8 cellular contexts compared by ENCODE assay signal in genomic region chr4:54099287-54099958, GRCh38. TPM values are rescaled to one million over a fixed set of nuclear protein-coding genes. Genes with fewer than 3 reads are reported as not detected.
DNase-seq lines count a peak whose midpoint lies in the region; ATAC-seq and TF ChIP-seq lines count a peak whose summit lies in the region.

No MANE protein-coding gene starts in this region.

- H2AFZ ChIP-seq in hepatocyte, result no peak overlapping the region

- no peaks in the 10 kb centered on the region for H3K36me3 Mint-ChIP-seq in activated CD4-positive, alpha-beta T cell treated with anti-CD3 and anti-CD28 coated beads for 36 hours (ENCODE audit: low read depth)

- peaks cover 83% of the 10 kb centered on the region for H3K27me3 Mint-ChIP-seq in activated CD4-positive, alpha-beta T cell treated with anti-CD3 and anti-CD28 coated beads for 36 hours
- H3K27me3 Mint-ChIP-seq in stimulated activated naive CD8-positive, alpha-beta T cell treated with anti-CD3 and anti-CD28 coated beads, Interleukin-15, amount 100 ng/mL, for 72 hours, result peaks cover 99% of the 10 kb centered on the region

- ATAC-seq in activated CD4-positive, alpha-beta T cell treated with anti-CD3 and anti-CD28 coated beads for 36 hours, result no peak
- peak; percentile 2 for ATAC-seq in stimulated activated naive CD8-positive, alpha-beta T cell treated with anti-CD3 and anti-CD28 coated beads, Interleukin-15, amount 100 ng/mL, for 72 hours
- ATAC-seq in HG02852 (IDR thresholded peaks at IDR 0.05; ENCODE audit: unreplicated experiment) (no peak), HG03095 (IDR thresholded peaks at IDR 0.05; ENCODE audit: unreplicated experiment) (no peak)

- H3K36me3 ChIP-seq in hepatocyte (replicated peaks; ENCODE audit: insufficient read depth, low read depth), result no peaks in the 10 kb centered on the region

- peak overlapping the region; percentile 38 for H3K4me3 Mint-ChIP-seq in activated CD4-positive, alpha-beta T cell treated with anti-CD3 and anti-CD28 coated beads for 36 hours
- peak overlapping the region; percentile 74 to 82 for H3K4me3 Mint-ChIP-seq in stimulated activated naive CD8-positive, alpha-beta T cell treated with anti-CD3 and anti-CD28 coated beads, Interleukin-15, amount 100 ng/mL, for 72 hours

- H3K9me3 ChIP-seq in hepatocyte (ENCODE audit: low read depth), result no peaks in the 10 kb centered on the region

- CTCF ChIA-PET in activated CD4-positive, alpha-beta T cell treated with anti-CD3 and anti-CD28 coated beads for 36 hours (lab: Charles Lee), result interaction anchor here (1.1 to 1.6 kb wide), 3 partner anchors 9 to 170 kb away, joined by 3 to 5 read pairs (median 4); no protein-coding TSS in a partner anchor

- H3K9me3 Mint-ChIP-seq in activated CD4-positive, alpha-beta T cell treated with anti-CD3 and anti-CD28 coated beads for 36 hours (ENCODE audit: low read depth), result no peaks in the 10 kb centered on the region
- H3K9me3 Mint-ChIP-seq in stimulated activated naive CD8-positive, alpha-beta T cell treated with anti-CD3 and anti-CD28 coated beads, Interleukin-15, amount 100 ng/mL, for 72 hours, result no peaks in the 10 kb centered on the region

- no peak overlapping the region for H3K27ac Mint-ChIP-seq in activated CD4-positive, alpha-beta T cell treated with anti-CD3 and anti-CD28 coated beads for 36 hours
- H3K27ac Mint-ChIP-seq in stimulated activated naive CD8-positive, alpha-beta T cell treated with anti-CD3 and anti-CD28 coated beads, Interleukin-15, amount 100 ng/mL, for 72 hours, result no peak overlapping the region

- H3K9me2 ChIP-seq in hepatocyte (replicated peaks; ENCODE audit: insufficient read depth), result no peaks in the 10 kb centered on the region

- WGBS in hepatocyte (ENCODE audit: low lambda C conversion rate, missing lambda C conversion rate), result under 1% methylated on average over 21 of the region's 26 CpGs

- peaks cover 18% of the 10 kb centered on the region for H3K4me1 ChIP-seq in hepatocyte (ENCODE audit: insufficient read depth)

- peaks cover 99% of the 10 kb centered on the region for H3K27me3 ChIP-seq in hepatocyte

- H3K4me3 ChIP-seq in WI38 (ENCODE audit: low read depth, low read length), result peak overlapping the region; percentile 54
- H3K4me3 ChIP-seq in hepatocyte, result no peak overlapping the region

- no peak overlapping the region for H3K27ac ChIP-seq in hepatocyte

- peak overlapping the region; percentile 89 for H3K4me2 ChIP-seq in hepatocyte

- no peaks in the 10 kb centered on the region for H4K20me1 ChIP-seq in hepatocyte (ENCODE audit: insufficient read depth, poor library complexity, severe bottlenecking)

- peaks cover 44% of the 10 kb centered on the region for H3K4me1 Mint-ChIP-seq in activated CD4-positive, alpha-beta T cell treated with anti-CD3 and anti-CD28 coated beads for 36 hours
- peaks cover 75% of the 10 kb centered on the region for H3K4me1 Mint-ChIP-seq in stimulated activated naive CD8-positive, alpha-beta T cell treated with anti-CD3 and anti-CD28 coated beads, Interleukin-15, amount 100 ng/mL, for 72 hours

- POLR2A ChIA-PET in activated CD4-positive, alpha-beta T cell treated with anti-CD3 and anti-CD28 coated beads for 36 hours (lab: Charles Lee), result interaction anchor here (0.6 kb wide), 1 partner anchor 182 kb away, joined by 3 read pairs; no protein-coding TSS in a partner anchor

- peak; percentile 24 for DNase-seq in activated CD4-positive, alpha-beta T cell treated with anti-CD3 and anti-CD28 coated beads for 36 hours
- no peak for DNase-seq in activated CD4-positive, alpha-beta T cell treated with anti-CD3 and anti-CD28 coated beads, Interleukin-2, amount 50 U/mL, for 4 hours
- DNase-seq in hepatocyte (ENCODE audit: low spot score) (no peak), NCI-H2227 (lab: John Stamatoyannopoulos, UW; ENCODE audit: unreplicated experiment) (no peak)
- DNase-seq in stimulated activated naive CD8-positive, alpha-beta T cell treated with anti-CD3 and anti-CD28 coated beads, Interleukin-15, amount 100 ng/mL, for 72 hours, result no peak

- intact Hi-C loops in activated CD4-positive, alpha-beta T cell treated with anti-CD3 and anti-CD28 coated beads for 36 hours (cut with DNase I, micrococcal nuclease), result loop anchor here in 1 of 2 experiments (10.0 kb wide), 1 partner anchor 175 kb away; no protein-coding TSS in a partner anchor

- H3K79me2 ChIP-seq in hepatocyte, result no peaks in the 10 kb centered on the region

- no peak for TF ChIP-seq CTCF in WI38 (IDR thresholded peaks at IDR 0.05; ENCODE audit: low read depth, low read length)
- no peak for TF ChIP-seq CTCF in hepatocyte (IDR thresholded peaks at IDR 0.05; ENCODE audit: poor library complexity)

RNA-seq across cellular contexts. Expression of gene GSX2, which starts 0.5 kb away (rescaled TPM):
- total RNA-seq in activated CD4-positive, alpha-beta T cell treated with anti-CD3 and anti-CD28 coated beads for 36 hours, result not detected
- not detected in 2 replicates for total RNA-seq in hepatocyte
- not detected in 2 replicates for polyA plus RNA-seq in hepatocyte

RNA-seq across cellular contexts. Expression of gene CHIC2, which starts 35.0 kb away (rescaled TPM):
- 10 to 100 TPM; 14.7 to 17.7 TPM for total RNA-seq in activated CD4-positive, alpha-beta T cell treated with anti-CD3 and anti-CD28 coated beads for 36 hours
- 69.6 and 70.0 TPM in 2 replicates for total RNA-seq in hepatocyte
- polyA plus RNA-seq in hepatocyte, result 51.3 and 61.8 TPM in 2 replicates
